ENCODE assay signal across 1 cellular context in the genomic region with DNA sequence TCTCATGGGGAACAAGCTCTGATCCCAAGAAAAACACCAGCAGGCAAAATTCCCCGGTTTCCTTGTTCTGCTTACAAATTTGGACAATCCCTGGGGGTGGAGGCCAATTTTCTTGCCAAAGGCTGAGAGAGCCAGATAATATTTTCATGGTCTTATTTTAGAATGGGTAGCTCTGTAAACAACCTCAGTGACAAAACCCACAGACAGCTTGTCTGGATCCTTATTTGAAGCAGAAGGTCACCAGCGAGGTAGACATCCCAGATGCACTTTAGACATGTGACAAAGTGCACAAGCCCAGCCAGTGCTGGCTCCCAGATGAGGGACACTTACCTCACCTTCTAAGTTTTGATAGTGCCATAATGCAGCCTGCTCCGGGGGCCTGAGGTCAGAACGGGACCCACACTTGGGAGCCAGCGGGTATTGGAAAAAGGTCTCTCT.
TF ChIP-seq lines count a peak whose summit lies in the region.

No MANE protein-coding gene starts in this region.

TF ChIP-seq in IMR-90, 13 proteins besides CTCF, POLR2A, EP300 and RAD21 (continued from another document):
- TF ChIP-seq, protein P1, sequence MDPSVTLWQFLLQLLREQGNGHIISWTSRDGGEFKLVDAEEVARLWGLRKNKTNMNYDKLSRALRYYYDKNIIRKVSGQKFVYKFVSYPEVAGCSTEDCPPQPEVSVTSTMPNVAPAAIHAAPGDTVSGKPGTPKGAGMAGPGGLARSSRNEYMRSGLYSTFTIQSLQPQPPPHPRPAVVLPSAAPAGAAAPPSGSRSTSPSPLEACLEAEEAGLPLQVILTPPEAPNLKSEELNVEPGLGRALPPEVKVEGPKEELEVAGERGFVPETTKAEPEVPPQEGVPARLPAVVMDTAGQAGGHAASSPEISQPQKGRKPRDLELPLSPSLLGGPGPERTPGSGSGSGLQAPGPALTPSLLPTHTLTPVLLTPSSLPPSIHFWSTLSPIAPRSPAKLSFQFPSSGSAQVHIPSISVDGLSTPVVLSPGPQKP (IDR thresholded peaks at IDR 0.05; ENCODE audit: borderline replicate concordance, low read depth, low read length) = no peak
- TF ChIP-seq FOS (IDR thresholded peaks at IDR 0.05; ENCODE audit: low read depth, low read length) = no peak
- TF ChIP-seq, protein P2, sequence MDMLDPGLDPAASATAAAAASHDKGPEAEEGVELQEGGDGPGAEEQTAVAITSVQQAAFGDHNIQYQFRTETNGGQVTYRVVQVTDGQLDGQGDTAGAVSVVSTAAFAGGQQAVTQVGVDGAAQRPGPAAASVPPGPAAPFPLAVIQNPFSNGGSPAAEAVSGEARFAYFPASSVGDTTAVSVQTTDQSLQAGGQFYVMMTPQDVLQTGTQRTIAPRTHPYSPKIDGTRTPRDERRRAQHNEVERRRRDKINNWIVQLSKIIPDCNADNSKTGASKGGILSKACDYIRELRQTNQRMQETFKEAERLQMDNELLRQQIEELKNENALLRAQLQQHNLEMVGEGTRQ (IDR thresholded peaks at IDR 0.05; ENCODE audit: low read depth, low read length) = no peak
